In the genomic region with DNA sequence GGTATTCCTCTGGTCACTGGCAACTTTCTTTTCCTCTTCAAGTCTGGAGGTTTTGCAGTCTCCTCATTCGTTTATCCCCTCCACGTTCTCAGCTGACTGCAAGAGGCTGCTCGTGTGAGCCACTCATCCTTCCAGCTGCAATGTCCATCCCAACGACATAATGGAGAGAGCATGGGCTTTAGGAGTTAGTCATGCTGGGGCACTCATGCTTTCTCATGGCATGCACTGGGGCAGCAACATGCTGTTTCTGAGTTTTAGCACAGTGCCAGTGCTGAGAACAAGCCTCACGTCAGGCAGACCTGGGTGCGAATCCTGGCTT, we compare ENCODE assay signal across 3 cellular contexts.
TF ChIP-seq lines count a peak whose summit lies in the region.

No MANE protein-coding gene starts in this region.

TF ChIP-seq in liver, 16 proteins besides CTCF, POLR2A, EP300 and RAD21:
- no peak for TF ChIP-seq SP1 (IDR thresholded peaks at IDR 0.05)
- TF ChIP-seq, protein P1, sequence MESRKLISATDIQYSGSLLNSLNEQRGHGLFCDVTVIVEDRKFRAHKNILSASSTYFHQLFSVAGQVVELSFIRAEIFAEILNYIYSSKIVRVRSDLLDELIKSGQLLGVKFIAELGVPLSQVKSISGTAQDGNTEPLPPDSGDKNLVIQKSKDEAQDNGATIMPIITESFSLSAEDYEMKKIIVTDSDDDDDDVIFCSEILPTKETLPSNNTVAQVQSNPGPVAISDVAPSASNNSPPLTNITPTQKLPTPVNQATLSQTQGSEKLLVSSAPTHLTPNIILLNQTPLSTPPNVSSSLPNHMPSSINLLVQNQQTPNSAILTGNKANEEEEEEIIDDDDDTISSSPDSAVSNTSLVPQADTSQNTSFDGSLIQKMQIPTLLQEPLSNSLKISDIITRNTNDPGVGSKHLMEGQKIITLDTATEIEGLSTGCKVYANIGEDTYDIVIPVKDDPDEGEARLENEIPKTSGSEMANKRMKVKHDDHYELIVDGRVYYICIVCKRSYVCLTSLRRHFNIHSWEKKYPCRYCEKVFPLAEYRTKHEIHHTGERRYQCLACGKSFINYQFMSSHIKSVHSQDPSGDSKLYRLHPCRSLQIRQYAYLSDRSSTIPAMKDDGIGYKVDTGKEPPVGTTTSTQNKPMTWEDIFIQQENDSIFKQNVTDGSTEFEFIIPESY (IDR thresholded peaks at IDR 0.05), result no peak
- no peak for TF ChIP-seq RXRA (IDR thresholded peaks at IDR 0.05)
- no peak for TF ChIP-seq HNF4G (IDR thresholded peaks at IDR 0.05)
- TF ChIP-seq GABPA (IDR thresholded peaks at IDR 0.05 in 1 of 2, conservative IDR thresholded peaks at IDR 0.05 in 1 of 2), result no peak
- TF ChIP-seq JUND (IDR thresholded peaks at IDR 0.05), result no peak
- no peak for TF ChIP-seq TAF1 (conservative IDR thresholded peaks at IDR 0.05)
- TF ChIP-seq, protein P2, sequence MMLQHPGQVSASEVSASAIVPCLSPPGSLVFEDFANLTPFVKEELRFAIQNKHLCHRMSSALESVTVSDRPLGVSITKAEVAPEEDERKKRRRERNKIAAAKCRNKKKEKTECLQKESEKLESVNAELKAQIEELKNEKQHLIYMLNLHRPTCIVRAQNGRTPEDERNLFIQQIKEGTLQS (IDR thresholded peaks at IDR 0.05), result no peak
- TF ChIP-seq EGR1 (IDR thresholded peaks at IDR 0.05; ENCODE audit: low read depth in 2 of 2), result no peak
- no peak for TF ChIP-seq NR2F2 (IDR thresholded peaks at IDR 0.05)

TF ChIP-seq in HepG2, 621 proteins besides CTCF, POLR2A, EP300 and RAD21:
- TF ChIP-seq CREM (IDR thresholded peaks at IDR 0.05), result no peak
- TF ChIP-seq CREM (CRISPR knock-in tag; IDR thresholded peaks at IDR 0.05), result no peak
- TF ChIP-seq MIXL1 (CRISPR knock-in tag; IDR thresholded peaks at IDR 0.05), result no peak
- TF ChIP-seq SRY (CRISPR knock-in tag; IDR thresholded peaks at IDR 0.05), result no peak
- no peak for TF ChIP-seq ZSCAN20 (CRISPR knock-in tag; IDR thresholded peaks at IDR 0.05; ENCODE audit: borderline replicate concordance)
- no peak for TF ChIP-seq PHF21A (CRISPR knock-in tag; IDR thresholded peaks at IDR 0.05)
- no peak for TF ChIP-seq ARNT2 (CRISPR knock-in tag; IDR thresholded peaks at IDR 0.05; ENCODE audit: low read depth)
- no peak for TF ChIP-seq ZNF460 (CRISPR knock-in tag; IDR thresholded peaks at IDR 0.05; ENCODE audit: borderline replicate concordance)
- TF ChIP-seq XRCC5 (optimal IDR thresholded peaks at IDR 0.05; ENCODE audit: low read length), result no peak
- TF ChIP-seq ZNF549 (CRISPR knock-in tag; IDR thresholded peaks at IDR 0.05), result no peak
- no peak for TF ChIP-seq GTF2F1 (IDR thresholded peaks at IDR 0.05; ENCODE audit: low read length)
- TF ChIP-seq SRSF4 (IDR thresholded peaks at IDR 0.05; ENCODE audit: low read depth, low read length, poor library complexity, severe bottlenecking), result no peak
- TF ChIP-seq ZNF780A (CRISPR knock-in tag; IDR thresholded peaks at IDR 0.05), result no peak
- TF ChIP-seq, protein P3, sequence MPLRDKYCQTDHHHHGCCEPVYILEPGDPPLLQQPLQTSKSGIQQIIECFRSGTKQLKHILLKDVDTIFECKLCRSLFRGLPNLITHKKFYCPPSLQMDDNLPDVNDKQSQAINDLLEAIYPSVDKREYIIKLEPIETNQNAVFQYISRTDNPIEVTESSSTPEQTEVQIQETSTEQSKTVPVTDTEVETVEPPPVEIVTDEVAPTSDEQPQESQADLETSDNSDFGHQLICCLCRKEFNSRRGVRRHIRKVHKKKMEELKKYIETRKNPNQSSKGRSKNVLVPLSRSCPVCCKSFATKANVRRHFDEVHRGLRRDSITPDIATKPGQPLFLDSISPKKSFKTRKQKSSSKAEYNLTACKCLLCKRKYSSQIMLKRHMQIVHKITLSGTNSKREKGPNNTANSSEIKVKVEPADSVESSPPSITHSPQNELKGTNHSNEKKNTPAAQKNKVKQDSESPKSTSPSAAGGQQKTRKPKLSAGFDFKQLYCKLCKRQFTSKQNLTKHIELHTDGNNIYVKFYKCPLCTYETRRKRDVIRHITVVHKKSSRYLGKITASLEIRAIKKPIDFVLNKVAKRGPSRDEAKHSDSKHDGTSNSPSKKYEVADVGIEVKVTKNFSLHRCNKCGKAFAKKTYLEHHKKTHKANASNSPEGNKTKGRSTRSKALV (CRISPR knock-in tag; IDR thresholded peaks at IDR 0.05), result no peak
- no peak for TF ChIP-seq ZKSCAN8 (CRISPR knock-in tag; IDR thresholded peaks at IDR 0.05; ENCODE audit: borderline replicate concordance)
- TF ChIP-seq ZBTB46 (CRISPR knock-in tag; IDR thresholded peaks at IDR 0.05; ENCODE audit: borderline replicate concordance), result no peak
- no peak for TF ChIP-seq ZNF251 (CRISPR knock-in tag; IDR thresholded peaks at IDR 0.05)
- TF ChIP-seq ZNF260 (CRISPR knock-in tag; IDR thresholded peaks at IDR 0.05; ENCODE audit: borderline replicate concordance, low read depth), result no peak
- no peak for TF ChIP-seq SRSF1 (optimal IDR thresholded peaks at IDR 0.05; ENCODE audit: low read depth, low read length)

TF ChIP-seq in WTC11, 78 proteins besides CTCF, POLR2A, EP300 and RAD21:
- TF ChIP-seq ZNF263 (CRISPR knock-in tag; IDR thresholded peaks at IDR 0.05; ENCODE audit: low read depth), result no peak
- no peak for TF ChIP-seq TEAD4 (CRISPR knock-in tag; IDR thresholded peaks at IDR 0.05)
- TF ChIP-seq IRF2 (CRISPR knock-in tag; IDR thresholded peaks at IDR 0.05; ENCODE audit: borderline replicate concordance, low read depth), result no peak
- no peak for TF ChIP-seq SP1 (CRISPR knock-in tag; conservative IDR thresholded peaks at IDR 0.05)
- no peak for TF ChIP-seq JUN (CRISPR knock-in tag; IDR thresholded peaks at IDR 0.05)
- TF ChIP-seq ZNF423 (CRISPR knock-in tag; IDR thresholded peaks at IDR 0.05), result no peak
- TF ChIP-seq HMGA2 (CRISPR knock-in tag; IDR thresholded peaks at IDR 0.05), result no peak
- no peak for TF ChIP-seq SMAD4 (CRISPR knock-in tag; IDR thresholded peaks at IDR 0.05)
- no peak for TF ChIP-seq ZNF281 (CRISPR knock-in tag; IDR thresholded peaks at IDR 0.05)
- no peak for TF ChIP-seq CREM (CRISPR knock-in tag; IDR thresholded peaks at IDR 0.05)
- TF ChIP-seq, protein P4, sequence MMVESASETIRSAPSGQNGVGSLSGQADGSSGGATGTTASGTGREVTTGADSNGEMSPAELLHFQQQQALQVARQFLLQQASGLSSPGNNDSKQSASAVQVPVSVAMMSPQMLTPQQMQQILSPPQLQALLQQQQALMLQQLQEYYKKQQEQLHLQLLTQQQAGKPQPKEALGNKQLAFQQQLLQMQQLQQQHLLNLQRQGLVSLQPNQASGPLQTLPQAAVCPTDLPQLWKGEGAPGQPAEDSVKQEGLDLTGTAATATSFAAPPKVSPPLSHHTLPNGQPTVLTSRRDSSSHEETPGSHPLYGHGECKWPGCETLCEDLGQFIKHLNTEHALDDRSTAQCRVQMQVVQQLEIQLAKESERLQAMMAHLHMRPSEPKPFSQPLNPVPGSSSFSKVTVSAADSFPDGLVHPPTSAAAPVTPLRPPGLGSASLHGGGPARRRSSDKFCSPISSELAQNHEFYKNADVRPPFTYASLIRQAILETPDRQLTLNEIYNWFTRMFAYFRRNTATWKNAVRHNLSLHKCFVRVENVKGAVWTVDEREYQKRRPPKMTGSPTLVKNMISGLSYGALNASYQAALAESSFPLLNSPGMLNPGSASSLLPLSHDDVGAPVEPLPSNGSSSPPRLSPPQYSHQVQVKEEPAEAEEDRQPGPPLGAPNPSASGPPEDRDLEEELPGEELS (CRISPR knock-in tag; IDR thresholded peaks at IDR 0.05), result no peak
- TF ChIP-seq, protein P5, sequence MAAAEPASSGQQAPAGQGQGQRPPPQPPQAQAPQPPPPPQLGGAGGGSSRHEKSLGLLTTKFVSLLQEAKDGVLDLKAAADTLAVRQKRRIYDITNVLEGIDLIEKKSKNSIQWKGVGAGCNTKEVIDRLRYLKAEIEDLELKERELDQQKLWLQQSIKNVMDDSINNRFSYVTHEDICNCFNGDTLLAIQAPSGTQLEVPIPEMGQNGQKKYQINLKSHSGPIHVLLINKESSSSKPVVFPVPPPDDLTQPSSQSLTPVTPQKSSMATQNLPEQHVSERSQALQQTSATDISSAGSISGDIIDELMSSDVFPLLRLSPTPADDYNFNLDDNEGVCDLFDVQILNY (CRISPR knock-in tag; IDR thresholded peaks at IDR 0.05), result no peak
- no peak for TF ChIP-seq ZNF425 (CRISPR knock-in tag; conservative IDR thresholded peaks at IDR 0.05)
- no peak for TF ChIP-seq CREB1 (CRISPR knock-in tag; IDR thresholded peaks at IDR 0.05)
- no peak for TF ChIP-seq GABPB1 (CRISPR knock-in tag; IDR thresholded peaks at IDR 0.05)
- TF ChIP-seq, protein P6, sequence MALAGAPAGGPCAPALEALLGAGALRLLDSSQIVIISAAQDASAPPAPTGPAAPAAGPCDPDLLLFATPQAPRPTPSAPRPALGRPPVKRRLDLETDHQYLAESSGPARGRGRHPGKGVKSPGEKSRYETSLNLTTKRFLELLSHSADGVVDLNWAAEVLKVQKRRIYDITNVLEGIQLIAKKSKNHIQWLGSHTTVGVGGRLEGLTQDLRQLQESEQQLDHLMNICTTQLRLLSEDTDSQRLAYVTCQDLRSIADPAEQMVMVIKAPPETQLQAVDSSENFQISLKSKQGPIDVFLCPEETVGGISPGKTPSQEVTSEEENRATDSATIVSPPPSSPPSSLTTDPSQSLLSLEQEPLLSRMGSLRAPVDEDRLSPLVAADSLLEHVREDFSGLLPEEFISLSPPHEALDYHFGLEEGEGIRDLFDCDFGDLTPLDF (CRISPR knock-in tag; IDR thresholded peaks at IDR 0.05), result no peak
